In the genomic region with DNA sequence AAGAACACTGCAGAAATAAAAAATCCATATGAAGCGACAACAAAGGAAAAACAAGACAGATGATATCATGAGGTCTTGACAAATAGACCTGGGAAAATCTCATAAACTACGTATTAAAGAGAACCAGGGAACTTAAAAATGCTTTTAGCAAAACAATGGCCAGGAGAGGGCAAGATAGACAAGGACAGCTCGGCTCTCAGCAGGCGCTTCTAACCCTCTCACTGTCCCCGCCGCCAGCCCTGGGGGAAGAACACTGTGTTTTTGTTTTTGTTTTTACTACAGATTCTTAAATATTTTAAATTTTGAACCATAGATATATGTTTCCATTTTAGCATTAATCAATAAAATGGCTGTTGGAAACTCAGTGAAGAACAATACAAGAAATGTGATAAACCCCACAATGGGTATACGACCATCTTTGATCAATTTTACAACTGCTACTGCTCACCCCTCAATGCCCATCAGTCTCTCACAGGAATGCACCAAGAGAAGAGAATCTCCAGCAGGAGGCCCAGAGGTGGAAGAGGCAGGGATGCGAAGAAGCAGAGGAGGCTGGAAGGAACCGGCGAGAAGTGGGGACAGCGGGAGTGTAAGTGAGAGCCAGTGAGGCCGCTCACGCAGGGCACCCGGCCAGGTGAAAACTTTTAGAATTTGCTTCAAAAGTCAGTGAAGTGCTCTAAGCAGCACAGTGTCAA, we compare ENCODE assay signal across 6 cellular contexts.
DNase-seq lines count a peak whose midpoint lies in the region; ATAC-seq, FAIRE-seq and TF ChIP-seq lines count a peak whose summit lies in the region.
"Not testable (repeated sequence)": the region's sequence is repeated elsewhere in the genome, so short reads cannot be mapped to it uniquely, and the experiment has no call there.

No MANE protein-coding gene starts in this region.

- not testable (repeated sequence) for H3K56ac ChIP-seq in H1 (replicated peaks; ENCODE audit: insufficient read length, low read depth, low read length)

- not testable (repeated sequence) for H3K27me3 ChIP-seq in GM23338 (ENCODE audit: insufficient read depth); H1 (replicated peaks in 1 of 4; ENCODE audit: control insufficient read depth in 3 of 4, extremely low read depth in 1 of 4, insufficient read depth in 3 of 4, low read length in 3 of 4)

- not testable (repeated sequence) for H3F3A ChIP-seq in GM23338 (replicated peaks; ENCODE audit: low read depth)

- not testable (repeated sequence) for H3K9ac ChIP-seq in H1 (replicated peaks in 1 of 4; ENCODE audit: extremely low read depth in 1 of 4, low read depth in 3 of 4, low read length in 3 of 4); kidney (ENCODE audit: low read length in 2 of 2)

- TF ChIP-seq EP300 in H1 (IDR thresholded peaks at IDR 0.05; ENCODE audit: borderline replicate concordance in 1 of 2, low read depth in 2 of 2, low read length in 2 of 2), result not testable (repeated sequence)

- intact Hi-C loops in kidney (cut with DNase I), result not testable (repeated sequence)

- H3K9me2 ChIP-seq in GM23338 (ENCODE audit: insufficient read depth), result not testable (repeated sequence)

- ATAC-seq in GM23338, result peak; percentile 90
- peak; percentile 59 for ATAC-seq in WTC11

- H4K91ac ChIP-seq in H1 (replicated peaks; ENCODE audit: insufficient read length, low read length), result not testable (repeated sequence)

- H2BK15ac ChIP-seq in H1 (ENCODE audit: low read length), result not testable (repeated sequence)

- H4K8ac ChIP-seq in H1 (ENCODE audit: extremely low read depth, insufficient read depth, low read length), result not testable (repeated sequence)

- not testable (repeated sequence) for H3K27ac Mint-ChIP-seq in GM23338, WTC11
- H3K27ac Mint-ChIP-seq in glutamatergic neuron (ENCODE audit: unreplicated experiment), result peak overlapping the region; percentile 95

- WGBS in H1 (ENCODE audit: extremely low coverage in 1 of 2, insufficient coverage in 1 of 2, insufficient read length in 1 of 2, insufficient replicate concordance in 2 of 2, low coverage in 1 of 2, low lambda C conversion rate in 2 of 2, missing lambda C conversion rate in 1 of 2), 2 experiments, result 66% methylated on average over 4 of the region's 14 CpGs; no CpG with 5 or more reads in 1 of the 2 experiments

- H3K79me2 ChIP-seq in GM23338 (replicated peaks; ENCODE audit: insufficient read depth); H1 (ENCODE audit: control insufficient read depth in 1 of 2, insufficient read depth in 2 of 2, low read length in 2 of 2): not testable (repeated sequence)

- TF ChIP-seq CTCF in GM23338 (conservative IDR thresholded peaks at IDR 0.05; ENCODE audit: low read depth in 2 of 2); WTC11 (IDR thresholded peaks at IDR 0.05); H1 (IDR thresholded peaks at IDR 0.05; ENCODE audit: control extremely low read depth in 1 of 3, insufficient read depth in 1 of 3, low read depth in 1 of 3, low read length in 3 of 3); glutamatergic neuron (IDR thresholded peaks at IDR 0.05; ENCODE audit: partially characterized antibody, unreplicated experiment); kidney (IDR thresholded peaks at IDR 0.05; ENCODE audit: borderline replicate concordance, extremely low read depth, insufficient read depth): not testable (repeated sequence)

- H2BK20ac ChIP-seq in H1 (ENCODE audit: low read length), result not testable (repeated sequence)

- H3K23me2 ChIP-seq in H1 (ENCODE audit: low read depth, low read length), result not testable (repeated sequence)

- not testable (repeated sequence) for H3K27me3 Mint-ChIP-seq in GM23338 (ENCODE audit: insufficient read depth, low read depth, poor library complexity); WTC11 (ENCODE audit: low read depth); glutamatergic neuron (ENCODE audit: unreplicated experiment)

- not testable (repeated sequence) for H3K36me3 ChIP-seq in GM23338 (ENCODE audit: insufficient read depth); H1 (ENCODE audit: control insufficient read depth in 2 of 4, insufficient read depth in 4 of 4, low read length in 3 of 4); kidney (ENCODE audit: control insufficient read depth in 1 of 2, insufficient read depth in 2 of 2, low read length in 2 of 2)

- not testable (repeated sequence) for H3K27ac ChIP-seq in GM23338 (ENCODE audit: low read depth); H1 (ENCODE audit: low read depth, low read length); kidney (ENCODE audit: low read depth in 2 of 2, low read length in 2 of 2)

- not testable (repeated sequence) for H3K79me1 ChIP-seq in H1 (ENCODE audit: low read depth, low read length)

- H3K4me3 Mint-ChIP-seq in GM23338, WTC11: not testable (repeated sequence)
- H3K4me3 Mint-ChIP-seq in glutamatergic neuron (ENCODE audit: unreplicated experiment), result peak overlapping the region; percentile 60

- FAIRE-seq in H1 (lab: Jason Lieb, UNC), result peak; percentile 13
- not testable (repeated sequence) for FAIRE-seq in kidney (lab: Jason Lieb, UNC)

- H2AFZ ChIP-seq in GM23338; H1 (ENCODE audit: low read length): not testable (repeated sequence)

- DNase-seq in ELF-1 (ENCODE audit: low read depth, low spot score) (peak; percentile 1), glutamatergic neuron (peak; percentile 18), kidney (peak; percentile 18)
- DNase-seq in GM23338 (ENCODE audit: low spot score); WTC11 (ENCODE audit: low spot score); H1 (ENCODE audit: low read depth in 1 of 2, low spot score in 2 of 2): not testable (repeated sequence)

- H2BK12ac ChIP-seq in H1 (ENCODE audit: low read depth, low read length), result not testable (repeated sequence)

- H2BK120ac ChIP-seq in H1 (replicated peaks; ENCODE audit: low read depth, low read length), result not testable (repeated sequence)

- H3K36me3 Mint-ChIP-seq in GM23338 (ENCODE audit: low read depth); WTC11; glutamatergic neuron (ENCODE audit: unreplicated experiment): not testable (repeated sequence)

- not testable (repeated sequence) for H2AK5ac ChIP-seq in H1 (ENCODE audit: low read depth, low read length)

- not testable (repeated sequence) for TF ChIP-seq POLR2A in H1 (IDR thresholded peaks at IDR 0.05; ENCODE audit: control extremely low read depth in 1 of 2, low read depth in 2 of 2, low read length in 2 of 2)

- not testable (repeated sequence) for H3K4me1 ChIP-seq in GM23338 (ENCODE audit: insufficient read depth); H1 (replicated peaks in 1 of 4; ENCODE audit: control insufficient read depth in 3 of 4, insufficient read depth in 4 of 4, low read length in 3 of 4); kidney (ENCODE audit: control insufficient read depth in 1 of 2, insufficient read depth in 1 of 2, low read depth in 1 of 2, low read length in 2 of 2)

- not testable (repeated sequence) for H3K9me3 ChIP-seq in H1 (ENCODE audit: insufficient read depth in 2 of 2, low read depth in 1 of 2, low read length in 1 of 2); kidney (ENCODE audit: control insufficient read depth in 1 of 2, low read length in 2 of 2)

- H2BK5ac ChIP-seq in H1 (ENCODE audit: low read depth, low read length), result not testable (repeated sequence)

- H3K14ac ChIP-seq in H1 (ENCODE audit: insufficient read length), result not testable (repeated sequence)

- H3K4me1 Mint-ChIP-seq in GM23338; WTC11; glutamatergic neuron (ENCODE audit: low read depth, unreplicated experiment): not testable (repeated sequence)

- H4K20me1 ChIP-seq in GM23338 (replicated peaks; ENCODE audit: insufficient read depth); H1 (replicated peaks in 1 of 2; ENCODE audit: control insufficient read depth in 1 of 2, insufficient read depth in 2 of 2, low read length in 2 of 2): not testable (repeated sequence)

- H3K18ac ChIP-seq in H1 (ENCODE audit: extremely low read depth, low read length), result not testable (repeated sequence)

- H3K23ac ChIP-seq in H1 (ENCODE audit: insufficient read length), result not testable (repeated sequence)

- H3K4me3 ChIP-seq in GM23338; H1 (ENCODE audit: extremely low read depth in 1 of 4, insufficient read depth in 2 of 4, low read depth in 3 of 4, low read length in 4 of 4); kidney (ENCODE audit: low read length in 2 of 2): not testable (repeated sequence)

- not testable (repeated sequence) for TF ChIP-seq RAD21 in H1 (IDR thresholded peaks at IDR 0.05 in 1 of 2, conservative IDR thresholded peaks at IDR 0.05 in 1 of 2; ENCODE audit: low read depth in 2 of 2, low read length in 2 of 2)

- not testable (repeated sequence) for H3K4ac ChIP-seq in H1 (replicated peaks; ENCODE audit: insufficient read length, low read depth, low read length)

- POLR2A ChIA-PET in WTC11 (lab: Charles Lee); H1 (lab: Charles Lee; ENCODE audit: partially characterized antibody): not testable (repeated sequence)

- CTCF ChIA-PET in WTC11 (lab: Charles Lee); H1 (lab: Charles Lee; ENCODE audit: partially characterized antibody): not testable (repeated sequence)

- H3K9me3 Mint-ChIP-seq in GM23338; WTC11; glutamatergic neuron (ENCODE audit: unreplicated experiment): not testable (repeated sequence)

- not testable (repeated sequence) for H4K5ac ChIP-seq in H1 (ENCODE audit: insufficient read length, low read depth, low read length)

- H3K4me2 ChIP-seq in GM23338; H1 (ENCODE audit: insufficient read depth in 1 of 2, low read depth in 2 of 2, low read length in 2 of 2): not testable (repeated sequence)
